9 cellular contexts compared by ENCODE assay signal in genomic region chr1:116763787-116764465, GRCh38. TPM values are rescaled to one million over a fixed set of nuclear protein-coding genes. Genes with fewer than 3 reads are reported as not detected.
DNase-seq lines count a peak whose midpoint lies in the region; ATAC-seq, FAIRE-seq and TF ChIP-seq lines count a peak whose summit lies in the region.
"Had no signal": no experiment of that assay in that cellular context is flagged by ENCODE, and none has a peak within 500 bp of the region (broad histone marks: within the 10 kb centered on the region; RNA-seq: fewer than 3 reads in every experiment).

No MANE protein-coding gene starts in this region.

- no peak overlapping the region for H3K27ac ChIP-seq in H1 (ENCODE audit: low read depth, low read length)

- CTCF ChIA-PET in H1 (lab: Charles Lee; ENCODE audit: partially characterized antibody), result interaction anchor here (0.7 to 4.8 kb wide), 63 partner anchors 9 to 330 kb away, joined by 3 to 47 read pairs (median 4); partner anchors contain the start of gene CD2

- WGBS in H1 (ENCODE audit: extremely low coverage in 1 of 2, insufficient coverage in 1 of 2, insufficient read length in 1 of 2, insufficient replicate concordance in 2 of 2, low coverage in 1 of 2, low lambda C conversion rate in 2 of 2, missing lambda C conversion rate in 1 of 2), 2 experiments, result 87% methylated on average over 11 of the region's 11 CpGs; no CpG with 5 or more reads in 1 of the 2 experiments

- peak overlapping the region; percentile 89 for H3K4me3 Mint-ChIP-seq in T-helper 2 cell treated with Interferon-gamma antibody and Interleukin-4, amounts not matched to agents 5 μg/mL and 100 μg/mL, for 36 hours

- no peaks in the 10 kb centered on the region for H3K4me1 ChIP-seq in H1 (replicated peaks in 1 of 4; ENCODE audit: control insufficient read depth in 3 of 4, insufficient read depth in 4 of 4, low read length in 3 of 4)

- no peak for TF ChIP-seq EP300 in H1 (IDR thresholded peaks at IDR 0.05; ENCODE audit: borderline replicate concordance in 1 of 2, low read depth in 2 of 2, low read length in 2 of 2)

- intact Hi-C loops in sciatic nerve (cut with DNase I), result no loop called here

- H3K56ac ChIP-seq in H1 (replicated peaks; ENCODE audit: insufficient read length, low read depth, low read length), result no peak overlapping the region

- no peak for TF ChIP-seq POLR2A in H1 (IDR thresholded peaks at IDR 0.05; ENCODE audit: control extremely low read depth in 1 of 2, low read depth in 2 of 2, low read length in 2 of 2)

- POLR2A ChIA-PET in H1 (lab: Charles Lee; ENCODE audit: partially characterized antibody), result no interaction called here

- H3K14ac ChIP-seq in H1 (ENCODE audit: insufficient read length), result no peak overlapping the region

- H4K8ac ChIP-seq in H1 (ENCODE audit: extremely low read depth, insufficient read depth, low read length), result no peak overlapping the region

- H3K4ac ChIP-seq in H1 (replicated peaks; ENCODE audit: insufficient read length, low read depth, low read length), result no peak overlapping the region

- TF ChIP-seq RAD21 in H1 (IDR thresholded peaks at IDR 0.05 in 1 of 2, conservative IDR thresholded peaks at IDR 0.05 in 1 of 2; ENCODE audit: low read depth in 2 of 2, low read length in 2 of 2), result peak; percentile 54 to 60

- H4K91ac ChIP-seq in H1 (replicated peaks; ENCODE audit: insufficient read length, low read length), result no peak overlapping the region

- H2BK12ac ChIP-seq in H1 (ENCODE audit: low read depth, low read length), result no peak overlapping the region

- no peaks in the 10 kb centered on the region for H3K36me3 ChIP-seq in H1 (ENCODE audit: control insufficient read depth in 2 of 4, insufficient read depth in 4 of 4, low read length in 3 of 4)

- ATAC-seq in sciatic nerve (peak; percentile 24), HG02798 (IDR thresholded peaks at IDR 0.05; ENCODE audit: poor library complexity, unreplicated experiment) (no peak), HG03378 (IDR thresholded peaks at IDR 0.05; ENCODE audit: unreplicated experiment) (no peak), GM21528 (IDR thresholded peaks at IDR 0.05; ENCODE audit: low FRiP score, unreplicated experiment) (no peak)

- no peak overlapping the region for H2BK5ac ChIP-seq in H1 (ENCODE audit: low read depth, low read length)

- H2BK20ac ChIP-seq in H1 (ENCODE audit: low read length), result no peak overlapping the region

- no peaks in the 10 kb centered on the region for H3K9me3 Mint-ChIP-seq in T-helper 2 cell treated with Interferon-gamma antibody and Interleukin-4, amounts not matched to agents 5 μg/mL and 100 μg/mL, for 36 hours

- DNase-seq in 8988T (peak; percentile 22), H1 (ENCODE audit: low read depth in 1 of 2, low spot score in 2 of 2) (peak in 1 of 2 experiments; percentile 66), sciatic nerve (ENCODE audit: low spot score) (no peak)
- peak; percentile 73 for DNase-seq in T-helper 2 cell treated with Interferon-gamma antibody and Interleukin-4, amounts not matched to agents 5 μg/mL and 100 μg/mL, for 36 hours (ENCODE audit: low spot score)

- H3K4me2 ChIP-seq in H1 (ENCODE audit: insufficient read depth in 1 of 2, low read depth in 2 of 2, low read length in 2 of 2), result no peak overlapping the region

- peaks cover 98% of the 10 kb centered on the region for H3K36me3 Mint-ChIP-seq in T-helper 2 cell treated with Interferon-gamma antibody and Interleukin-4, amounts not matched to agents 5 μg/mL and 100 μg/mL, for 36 hours (ENCODE audit: low read depth)

- no peak overlapping the region for H3K18ac ChIP-seq in H1 (ENCODE audit: extremely low read depth, low read length)

- no peak overlapping the region for H3K23ac ChIP-seq in H1 (ENCODE audit: insufficient read length)

- no peak overlapping the region for H2AK5ac ChIP-seq in H1 (ENCODE audit: low read depth, low read length)

- H3K23me2 ChIP-seq in H1 (ENCODE audit: low read depth, low read length), result no peaks in the 10 kb centered on the region

- no peak overlapping the region for H3K9ac ChIP-seq in H1 (replicated peaks in 1 of 4; ENCODE audit: extremely low read depth in 1 of 4, low read depth in 3 of 4, low read length in 3 of 4)

- H3K27me3 ChIP-seq in H1 (replicated peaks in 1 of 4; ENCODE audit: control insufficient read depth in 3 of 4, extremely low read depth in 1 of 4, insufficient read depth in 3 of 4, low read length in 3 of 4), result no peaks in the 10 kb centered on the region

- H3K79me1 ChIP-seq in H1 (ENCODE audit: low read depth, low read length), result no peaks in the 10 kb centered on the region

- peak overlapping the region; percentile 48; the same call in 1 of the 2 replicates for H2AFZ ChIP-seq in H1 (ENCODE audit: low read length)

- H3K27ac Mint-ChIP-seq in T-helper 2 cell treated with Interferon-gamma antibody and Interleukin-4, amounts not matched to agents 5 μg/mL and 100 μg/mL, for 36 hours, result peak overlapping the region; percentile 99

- no peak overlapping the region for H3K4me3 ChIP-seq in H1 (ENCODE audit: extremely low read depth in 1 of 4, insufficient read depth in 2 of 4, low read depth in 3 of 4, low read length in 4 of 4)

- no peak for FAIRE-seq in H1 (lab: Jason Lieb, UNC)
- FAIRE-seq: colon had no signal

- H4K5ac ChIP-seq in H1 (ENCODE audit: insufficient read length, low read depth, low read length), result no peak overlapping the region

- H3K27me3 Mint-ChIP-seq in T-helper 2 cell treated with Interferon-gamma antibody and Interleukin-4, amounts not matched to agents 5 μg/mL and 100 μg/mL, for 36 hours (ENCODE audit: low read depth), result no peaks in the 10 kb centered on the region

- H2BK15ac ChIP-seq in H1 (ENCODE audit: low read length), result no peak overlapping the region

- no peaks in the 10 kb centered on the region for H3K79me2 ChIP-seq in H1 (ENCODE audit: control insufficient read depth in 1 of 2, insufficient read depth in 2 of 2, low read length in 2 of 2)

- peaks cover 90% of the 10 kb centered on the region for H3K4me1 Mint-ChIP-seq in T-helper 2 cell treated with Interferon-gamma antibody and Interleukin-4, amounts not matched to agents 5 μg/mL and 100 μg/mL, for 36 hours (ENCODE audit: low read depth)

- H2BK120ac ChIP-seq in H1 (replicated peaks; ENCODE audit: low read depth, low read length), result no peak overlapping the region

- peak; percentile 52 for TF ChIP-seq CTCF in GM12872 (IDR thresholded peaks at IDR 0.05; ENCODE audit: insufficient read depth, low read depth, low read length)
- TF ChIP-seq CTCF in H1 (IDR thresholded peaks at IDR 0.05; ENCODE audit: control extremely low read depth in 1 of 3, insufficient read depth in 1 of 3, low read depth in 1 of 3, low read length in 3 of 3), result peak; percentile 59 to 76 (median 65)

- H4K20me1 ChIP-seq in H1 (replicated peaks in 1 of 2; ENCODE audit: control insufficient read depth in 1 of 2, insufficient read depth in 2 of 2, low read length in 2 of 2), result no peaks in the 10 kb centered on the region

- no peaks in the 10 kb centered on the region for H3K9me3 ChIP-seq in H1 (ENCODE audit: insufficient read depth in 2 of 2, low read depth in 1 of 2, low read length in 1 of 2)

TF ChIP-seq in H1, 55 proteins besides CTCF, POLR2A, EP300 and RAD21 (continues in another document):
- no peak for TF ChIP-seq CTBP2 (IDR thresholded peaks at IDR 0.05; ENCODE audit: borderline replicate concordance, insufficient read depth, insufficient read length, low read length)

RNA-seq across cellular contexts. Expression of gene CD2, which starts 9.7 kb away (rescaled TPM):
- not detected in 2 replicates for total RNA-seq in H1 (2021; fragmentation: NEBNext Ultra II Directional; extraction: Animal tissue kit (Norgen Biotek cat#: 25700))
- polyA plus RNA-seq in H1 (2011; rRNA removed), result not detected in 2 replicates
- not detected for polyA plus RNA-seq in H1 (2011; cell fraction: cytosol; rRNA removed)
- not detected for polyA plus RNA-seq in H1 (2011; cell fraction: nucleus; rRNA removed)
- polyA plus RNA-seq in H1 (2012, experiment 1 of 2), result not detected in 4 replicates
- not detected for polyA plus RNA-seq in H1 (2012, experiment 2 of 2)
- not detected for polyA plus RNA-seq in H1 (2013, experiment 1 of 2)
- not detected for polyA plus RNA-seq in H1 (2013, experiment 2 of 2)
- polyA minus RNA-seq in H1 (2011; rRNA and poly(A)+ RNA removed), result not detected in 2 replicates
- polyA minus RNA-seq in H1 (2011; cell fraction: cytosol; rRNA and poly(A)+ RNA removed), result not detected
- polyA minus RNA-seq in H1 (2011; cell fraction: nucleus; rRNA and poly(A)+ RNA removed), result not detected
- total RNA-seq in sciatic nerve, result 2.1 TPM
